Comparison of ENCODE assay signal across 9 cellular contexts in the genomic region with DNA sequence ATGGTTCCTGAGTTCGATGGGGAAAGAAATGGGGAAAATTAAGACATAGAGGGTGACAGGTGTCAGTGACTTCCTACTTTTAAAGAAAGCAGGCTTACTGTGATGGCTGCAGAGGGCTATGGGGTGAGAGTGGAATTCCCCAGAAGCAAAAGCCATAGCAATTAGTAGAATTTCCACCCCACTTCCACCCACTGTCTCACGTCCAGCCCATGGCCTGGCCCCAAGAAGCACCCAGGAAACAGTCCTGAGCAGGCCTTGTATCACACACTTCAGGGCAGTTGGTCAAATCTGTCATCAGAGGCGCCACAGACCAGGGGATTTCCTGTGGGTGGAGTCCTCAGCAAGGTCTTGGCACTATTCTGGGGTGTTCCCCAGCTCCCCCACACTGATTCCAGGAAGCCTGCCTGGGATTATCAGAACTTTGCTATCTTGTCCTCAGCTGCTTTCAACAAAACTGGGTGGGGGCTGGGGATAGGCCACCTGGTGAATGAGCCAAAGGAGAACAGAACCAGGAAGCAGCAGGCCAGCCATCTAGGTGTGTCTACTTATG.
DNase-seq lines count a peak whose midpoint lies in the region; ATAC-seq and TF ChIP-seq lines count a peak whose summit lies in the region.
"Had no signal": no experiment of that assay in that cellular context is flagged by ENCODE, and none has a peak within 500 bp of the region (broad histone marks: within the 10 kb centered on the region; RNA-seq: fewer than 3 reads in every experiment).

No MANE protein-coding gene starts in this region.

- ATAC-seq in CD4-positive, CD25-positive, alpha-beta regulatory T cell (ENCODE audit: low read depth in 2 of 2) = peak; percentile 54 to 61
- ATAC-seq in GM19452 (IDR thresholded peaks at IDR 0.05; ENCODE audit: unreplicated experiment) (peak; percentile 70), HG03521 (IDR thresholded peaks at IDR 0.05; ENCODE audit: unreplicated experiment) (peak; percentile 83)

- H3K4me1 Mint-ChIP-seq in CD4-positive, CD25-positive, alpha-beta regulatory T cell = peaks cover 37 to 68% (median 52%) of the 10 kb centered on the region in 4 donors
- H3K4me1 Mint-ChIP-seq in activated T-cell treated with anti-CD3 and anti-CD28 coated beads, Interleukin-2, amount 50 U/mL, for 24 hours (ENCODE audit: low read depth) = peaks cover 84% of the 10 kb centered on the region
- H3K4me1 Mint-ChIP-seq: brain had no signal

- H3K27ac ChIP-seq in CD4-positive, CD25-positive, alpha-beta regulatory T cell (ENCODE audit: insufficient read depth, low read length, poor library complexity, severe bottlenecking) = peak overlapping the region; percentile 82
- H3K27ac ChIP-seq in esophagus muscularis mucosa (replicated peaks in 1 of 4) = no peak overlapping the region

- TF ChIP-seq EP300 in esophagus muscularis mucosa (IDR thresholded peaks at IDR 0.05) = no peak

- DNase-seq in CD4-positive, CD25-positive, alpha-beta regulatory T cell = peak in 2 of 3 donors; percentile 29 to 97
- DNase-seq in activated T-cell treated with anti-CD3 and anti-CD28 coated beads, Interleukin-2, amount 50 U/mL, for 24 hours = peak; percentile 77
- DNase-seq in stimulated activated CD4-positive, alpha-beta T cell treated with anti-CD3 and anti-CD28 coated beads, Interleukin-2, amount 100 ng/mL, for 4 hours (ENCODE audit: low read depth) = peak; percentile 52
- DNase-seq in esophagus muscularis mucosa (ENCODE audit: extremely low spot score) (no peak), SK-N-DZ (ENCODE audit: low spot score) (no peak), superior temporal gyrus (ENCODE audit: extremely low spot score) (no peak)

- peaks cover 7% of the 10 kb centered on the region for H3K36me3 Mint-ChIP-seq in CD4-positive, CD25-positive, alpha-beta regulatory T cell
- no peaks in the 10 kb centered on the region for H3K36me3 Mint-ChIP-seq in activated T-cell treated with anti-CD3 and anti-CD28 coated beads, Interleukin-2, amount 50 U/mL, for 24 hours (ENCODE audit: low read depth)
- H3K36me3 Mint-ChIP-seq: brain had no signal

- no peak for TF ChIP-seq CTCF in esophagus muscularis mucosa (IDR thresholded peaks at IDR 0.05)

- no peaks in the 10 kb centered on the region for H3K27me3 ChIP-seq in CD4-positive, CD25-positive, alpha-beta regulatory T cell (ENCODE audit: control insufficient read depth, insufficient read depth, low read length)
- H3K27me3 ChIP-seq in esophagus muscularis mucosa = peaks cover 0 to 15% (median 0%) of the 10 kb centered on the region in 4 donors

- peaks cover 44% of the 10 kb centered on the region for H3K4me1 ChIP-seq in CD4-positive, CD25-positive, alpha-beta regulatory T cell (ENCODE audit: control insufficient read depth, insufficient read depth, low read length, poor library complexity, severe bottlenecking)
- H3K4me1 ChIP-seq in esophagus muscularis mucosa = no peaks in the 10 kb centered on the region

- H3K4me3 ChIP-seq in CD4-positive, CD25-positive, alpha-beta regulatory T cell (ENCODE audit: low read depth, low read length) = peak overlapping the region; percentile 37
- no peak overlapping the region for H3K4me3 ChIP-seq in esophagus muscularis mucosa

- 63% methylated on average over 3 of the region's 3 CpGs for WGBS in esophagus muscularis mucosa

- peaks cover 0 to 4% (median 0%) of the 10 kb centered on the region in 7 donors for H3K9me3 Mint-ChIP-seq in CD4-positive, CD25-positive, alpha-beta regulatory T cell
- no peaks in the 10 kb centered on the region for H3K9me3 Mint-ChIP-seq in activated T-cell treated with anti-CD3 and anti-CD28 coated beads, Interleukin-2, amount 50 U/mL, for 24 hours

- H3K27me3 Mint-ChIP-seq in CD4-positive, CD25-positive, alpha-beta regulatory T cell = no peaks in the 10 kb centered on the region
- no peaks in the 10 kb centered on the region for H3K27me3 Mint-ChIP-seq in activated T-cell treated with anti-CD3 and anti-CD28 coated beads, Interleukin-2, amount 50 U/mL, for 24 hours

- H3K9me3 ChIP-seq in CD4-positive, CD25-positive, alpha-beta regulatory T cell (ENCODE audit: control insufficient read depth in 2 of 2, low read length in 2 of 2) = no peaks in the 10 kb centered on the region
- no peaks in the 10 kb centered on the region for H3K9me3 ChIP-seq in esophagus muscularis mucosa

- peak overlapping the region; percentile 39 to 73 (median 60) for H3K4me3 Mint-ChIP-seq in CD4-positive, CD25-positive, alpha-beta regulatory T cell
- H3K4me3 Mint-ChIP-seq in activated T-cell treated with anti-CD3 and anti-CD28 coated beads, Interleukin-2, amount 50 U/mL, for 24 hours = peak overlapping the region; percentile 55
- H3K4me3 Mint-ChIP-seq: brain had no signal

- no peaks in the 10 kb centered on the region for H3K36me3 ChIP-seq in CD4-positive, CD25-positive, alpha-beta regulatory T cell (ENCODE audit: control insufficient read depth, insufficient read depth, low read length)
- no peaks in the 10 kb centered on the region for H3K36me3 ChIP-seq in esophagus muscularis mucosa

- intact Hi-C loops in esophagus muscularis mucosa (cut with DNase I) = no loop called here

- TF ChIP-seq POLR2A in esophagus muscularis mucosa (IDR thresholded peaks at IDR 0.05; ENCODE audit: low read depth) = no peak

- peak overlapping the region; percentile 90 to 93 (median 91) for H3K27ac Mint-ChIP-seq in CD4-positive, CD25-positive, alpha-beta regulatory T cell
- peak overlapping the region; percentile 96 for H3K27ac Mint-ChIP-seq in activated T-cell treated with anti-CD3 and anti-CD28 coated beads, Interleukin-2, amount 50 U/mL, for 24 hours
- H3K27ac Mint-ChIP-seq: brain had no signal

Comparison
In these comparisons a context has a peak if more than half of its experiments do, and no peak if none do; other contexts are left out.
1. DNase-seq: peak in CD4-positive, CD25-positive, alpha-beta regulatory T cell (2 of 3), activated T-cell treated with anti-CD3 and anti-CD28 coated beads, Interleukin-2, amount 50 U/mL, for 24 hours (single experiment) and stimulated activated CD4-positive, alpha-beta T cell treated with anti-CD3 and anti-CD28 coated beads, Interleukin-2, amount 100 ng/mL, for 4 hours (single experiment); none in esophagus muscularis mucosa (single experiment), SK-N-DZ (single experiment) and superior temporal gyrus (single experiment).
2. Peak in every context shown above with its lines, with median percentiles within 50 percentile points of each other: ATAC-seq.